Comparison of ENCODE assay signal across 8 cellular contexts in the genomic region with DNA sequence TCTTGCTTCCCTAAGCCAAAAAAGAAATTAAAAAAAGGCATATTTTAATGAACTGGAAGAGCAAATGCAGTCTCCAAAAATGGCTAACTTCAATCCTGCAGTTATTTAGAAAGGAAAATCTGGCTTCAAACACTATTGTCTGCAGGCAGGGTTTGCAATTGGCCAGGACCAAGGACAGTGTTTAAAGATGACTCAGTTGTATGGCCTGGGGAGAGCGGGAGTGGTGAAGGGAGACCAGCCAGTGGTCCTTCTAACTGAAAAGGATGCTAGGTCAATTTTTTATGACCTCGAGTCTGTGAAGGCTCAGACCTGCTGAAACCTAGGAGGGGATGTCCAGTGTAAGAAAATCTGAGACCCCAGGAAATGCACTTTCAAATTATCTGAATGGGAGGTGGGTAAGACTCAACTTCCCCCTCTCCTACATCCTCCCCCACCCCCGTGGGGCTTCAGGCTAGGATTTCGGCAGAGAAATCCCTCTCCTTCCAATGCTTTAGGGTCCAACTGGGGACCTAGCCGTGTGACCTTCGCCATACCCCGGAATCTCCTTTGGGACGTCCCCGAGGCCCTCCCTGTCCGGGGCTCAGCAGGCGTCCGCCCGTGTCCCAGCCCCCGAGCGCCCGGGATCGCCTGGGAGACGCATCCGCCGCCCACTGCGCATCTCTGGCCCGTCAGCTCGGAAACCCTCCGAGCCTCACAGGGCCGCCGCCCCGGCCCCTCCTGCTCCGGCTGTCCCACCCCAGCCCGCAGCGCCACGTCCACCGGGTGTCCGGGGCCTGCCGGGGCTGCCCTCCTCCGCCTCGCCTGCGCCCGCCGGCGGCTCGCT. TPM values are rescaled to one million over a fixed set of nuclear protein-coding genes. Genes with fewer than 3 reads are reported as not detected.
A peak's percentile ranks its signal among the peaks of the same experiment; 100 is the strongest.
DNase-seq lines count a peak whose midpoint lies in the region; ATAC-seq and TF ChIP-seq lines count a peak whose summit lies in the region.

No MANE protein-coding gene starts in this region.

- in situ Hi-C loops in Panc1 (cut with HindIII; ENCODE audit: low pct_unique_long_range_greater_than_20kb, low sequenced_read_pairs): no loop called here

- no peaks in the 10 kb centered on the region for H3K9me3 ChIP-seq in BLaER1 treated with 17β-estradiol and CSF1 and Interleukin-3, amounts not matched to agents 10 nM and 100 nM (replicated peaks in 1 of 11)
- H3K9me3 ChIP-seq in Panc1 (ENCODE audit: control insufficient read depth, insufficient read depth, low read depth, low read length) (no peaks in the 10 kb centered on the region), thymus (ENCODE audit: control insufficient read depth) (no peaks in the 10 kb centered on the region)

- H3K27ac ChIP-seq in BLaER1 treated with 17β-estradiol and CSF1 and Interleukin-3, amounts not matched to agents 10 nM and 100 nM: no peak overlapping the region
- H3K27ac ChIP-seq in Panc1 (ENCODE audit: low read length) (peak overlapping the region; percentile 52; the same call in 1 of the 2 replicates), thymus (ENCODE audit: low read depth) (no peak overlapping the region)

- no peaks in the 10 kb centered on the region for H3K36me3 ChIP-seq in BLaER1 treated with 17β-estradiol and CSF1 and Interleukin-3, amounts not matched to agents 10 nM and 100 nM
- no peaks in the 10 kb centered on the region for H3K36me3 ChIP-seq in Panc1 (ENCODE audit: control insufficient read depth, insufficient read depth, low read length)
- no peaks in the 10 kb centered on the region for H3K36me3 ChIP-seq in thymus (ENCODE audit: control insufficient read depth, insufficient read depth)

- WGBS in thymus: 3% methylated on average over 41 of the region's 41 CpGs

- peak overlapping the region; percentile 90 to 99 (median 96) for H3K4me2 ChIP-seq in BLaER1 treated with 17β-estradiol and CSF1 and Interleukin-3, amounts not matched to agents 10 nM and 100 nM

- H3K27me3 ChIP-seq in BLaER1 treated with 17β-estradiol and CSF1 and Interleukin-3, amounts not matched to agents 10 nM and 100 nM: peaks cover 14 to 25% (median 21%) of the 10 kb centered on the region in 11 experiments
- 0 out of 2 replicates have a peak, but pooled peaks cover 2% of the 10 kb centered on the region for H3K27me3 ChIP-seq in Panc1 (ENCODE audit: control insufficient read depth, insufficient read depth, low read length)
- peaks cover 35% of the 10 kb centered on the region for H3K27me3 ChIP-seq in thymus (ENCODE audit: control insufficient read depth, insufficient read depth)

- CTCF ChIA-PET in Panc1 (lab: Charles Lee): no interaction called here

- H3K4me1 ChIP-seq in BLaER1 treated with 17β-estradiol and CSF1 and Interleukin-3, amounts not matched to agents 10 nM and 100 nM: peaks cover 0 to 15% (median 10%) of the 10 kb centered on the region in 10 experiments; a peak in 18 of 20 replicates
- H3K4me1 ChIP-seq in Panc1 (ENCODE audit: control insufficient read depth, insufficient read depth, low read length) (peaks cover 11% of the 10 kb centered on the region), thymus (ENCODE audit: control insufficient read depth, insufficient read depth, low read length) (peaks cover 5% of the 10 kb centered on the region)

- H4K20me1 ChIP-seq in BLaER1 treated with 17β-estradiol and CSF1 and Interleukin-3, amounts not matched to agents 10 nM and 100 nM: no peaks in the 10 kb centered on the region

- H3K9ac ChIP-seq in BLaER1 treated with 17β-estradiol and CSF1 and Interleukin-3, amounts not matched to agents 10 nM and 100 nM: peak overlapping the region; percentile 29 to 74 (median 65); a peak in 20 of 22 replicates

- peak overlapping the region; percentile 69 to 79 (median 74) for H3K4me3 ChIP-seq in BLaER1 treated with 17β-estradiol and CSF1 and Interleukin-3, amounts not matched to agents 10 nM and 100 nM
- H3K4me3 ChIP-seq in Panc1 (ENCODE audit: low read depth in 2 of 2, low read length in 2 of 2): peak overlapping the region; percentile 57 to 62
- peak overlapping the region; percentile 76 for H3K4me3 ChIP-seq in thymus (ENCODE audit: low read length)

- ATAC-seq in GM18861 (IDR thresholded peaks at IDR 0.05; ENCODE audit: unreplicated experiment): peak; percentile 30
- ATAC-seq in HG03066 (IDR thresholded peaks at IDR 0.05; ENCODE audit: low read depth, unreplicated experiment): peak; percentile 60
- peak; percentile 87 for ATAC-seq in Panc1

- intact Hi-C loops in Panc1 (cut with micrococcal nuclease; ENCODE audit: unreplicated experiment): no loop called here

- BruUV-seq in Panc1 (replicated peaks; lab: Mats Ljungman, UMichigan): no TSS peak

- TF ChIP-seq CTCF in Panc1 (IDR thresholded peaks at IDR 0.05): no peak

- DNase-seq in Panc1 (ENCODE audit: low read depth, low spot score) (no peak), dermis microvascular lymphatic vessel endothelial cell (ENCODE audit: low read depth in 2 of 2) (peak; percentile 9 to 18), lung microvascular endothelial cell (ENCODE audit: low read depth in 2 of 2) (peak; percentile 29 to 39)
- no peak for DNase-seq in effector CD8-positive, alpha-beta T cell (lab: John Stamatoyannopoulos, UW)

- POLR2A ChIA-PET in Panc1 (lab: Charles Lee): no interaction called here

RNA-seq across cellular contexts. Expression of a gene that starts 0.6 kb away (rescaled TPM):
- 13.6 TPM for total RNA-seq in Panc1 (2021; ENCODE audit: unreplicated experiment)
- 24.0 TPM for polyA plus RNA-seq in Panc1 (2012; ENCODE audit: insufficient read length)
- under 0.01 TPM in 2 replicates for total RNA-seq in dermis microvascular lymphatic vessel endothelial cell
- total RNA-seq in lung microvascular endothelial cell: under 0.01 TPM in 2 replicates
- polyA plus RNA-seq in thymus: 0.14 TPM

RNA-seq across cellular contexts. Expression of a gene that starts 45.0 kb away (rescaled TPM):
- total RNA-seq in Panc1 (2021; ENCODE audit: unreplicated experiment) (55.3 TPM), dermis microvascular lymphatic vessel endothelial cell (15.1 and 18.1 TPM in 2 replicates), lung microvascular endothelial cell (12.9 and 27.8 TPM in 2 replicates)
- 24.7 TPM for polyA plus RNA-seq in Panc1 (2012; ENCODE audit: insufficient read length)
- polyA plus RNA-seq in thymus: 19.7 TPM

Comparison
In these comparisons a context has a peak if more than half of its experiments do, and no peak if none do; other contexts are left out.
1. ATAC-seq: peak in every context shown above with its lines; median percentile 87 in Panc1; 60 in HG03066; 30 in GM18861.
2. DNase-seq: peak in dermis microvascular lymphatic vessel endothelial cell (2 of 2) and lung microvascular endothelial cell (2 of 2); none in Panc1 (single experiment) and effector CD8-positive, alpha-beta T cell (single experiment).
3. RNA of a gene that starts 0.6 kb away (total RNA-seq): 13.6 TPM in Panc1 (single experiment); under 0.01 TPM in dermis microvascular lymphatic vessel endothelial cell and under 0.01 TPM in lung microvascular endothelial cell; every median in the first group is over 10 times any median in the second.
4. Peak in every context shown above with its lines, with median percentiles within 50 percentile points of each other: H3K4me3 ChIP-seq.